Comparison of ENCODE assay signal across 9 cellular contexts in genomic region chr20:47493954-47494293, GRCh38. TPM values are rescaled to one million over a fixed set of nuclear protein-coding genes. Genes with fewer than 3 reads are reported as not detected.
A peak's percentile ranks its signal among the peaks of the same experiment; 100 is the strongest.
DNase-seq lines count a peak whose midpoint lies in the region; ATAC-seq and TF ChIP-seq lines count a peak whose summit lies in the region.
"Had no signal": no experiment of that assay in that cellular context is flagged by ENCODE, and none has a peak within 500 bp of the region (broad histone marks: within the 10 kb centered on the region; RNA-seq: fewer than 3 reads in every experiment).

No MANE protein-coding gene starts in this region.

- H3K9me3 Mint-ChIP-seq in Caco-2 (ENCODE audit: unreplicated experiment), result no peaks in the 10 kb centered on the region
- H3K9me3 Mint-ChIP-seq: dendritic cell treated with granulocyte-macrophage colony-stimulating factor and Interleukin-4, amounts not matched to agents 40 ng/mL and 50 ng/mL, for 4 days had no signal

- CTCF ChIA-PET in Caco-2 (lab: Charles Lee), result interaction anchor here (0.6 to 2.1 kb wide), 10 partner anchors 8 to 127 kb away, joined by 3 to 27 read pairs (median 5); partner anchors contain the start of gene NCOA3

- H2AFZ ChIP-seq in parathyroid adenoma, result peak overlapping the region; percentile 63

- H3K9me3 ChIP-seq in Caco-2, result no peaks in the 10 kb centered on the region
- no peaks in the 10 kb centered on the region for H3K9me3 ChIP-seq in breast epithelium
- H3K9me3 ChIP-seq in parathyroid adenoma (ENCODE audit: control insufficient read depth, low read length), result no peaks in the 10 kb centered on the region

- H3K79me2 ChIP-seq in parathyroid adenoma, result no peaks in the 10 kb centered on the region

- H3K36me3 ChIP-seq in Caco-2 (ENCODE audit: control insufficient read depth, insufficient read depth, low read length), result no peaks in the 10 kb centered on the region
- no peaks in the 10 kb centered on the region for H3K36me3 ChIP-seq in breast epithelium
- H3K36me3 ChIP-seq in parathyroid adenoma (ENCODE audit: control insufficient read depth, insufficient read depth, low read length), result no peaks in the 10 kb centered on the region

- DNase-seq in Caco-2 (peak; percentile 68 to 85), LNCaP clone FGC (ENCODE audit: low read depth) (no peak), breast epithelium (ENCODE audit: low spot score in 2 of 2) (no peak), posterior cingulate gyrus (no peak)

- H3K4me3 Mint-ChIP-seq in Caco-2 (ENCODE audit: unreplicated experiment), result peak overlapping the region; percentile 54
- H3K4me3 Mint-ChIP-seq: dendritic cell treated with granulocyte-macrophage colony-stimulating factor and Interleukin-4, amounts not matched to agents 40 ng/mL and 50 ng/mL, for 4 days had no signal

- H3K4me3 ChIP-seq in Caco-2 (ENCODE audit: low read depth, low read length) (no peak overlapping the region), LNCaP clone FGC (ENCODE audit: low read depth, low read length) (peak overlapping the region; percentile 12; the same call in 1 of the 2 replicates), breast epithelium (peak overlapping the region in 1 of 3 donors; percentile 1), parathyroid adenoma (ENCODE audit: low read depth, low read length) (no peak overlapping the region)

- no peak for TF ChIP-seq POLR2A in breast epithelium (IDR thresholded peaks at IDR 0.05)

- H3K27me3 Mint-ChIP-seq in Caco-2 (ENCODE audit: insufficient read depth, unreplicated experiment), result no peaks in the 10 kb centered on the region
- H3K27me3 Mint-ChIP-seq: dendritic cell treated with granulocyte-macrophage colony-stimulating factor and Interleukin-4, amounts not matched to agents 40 ng/mL and 50 ng/mL, for 4 days had no signal

- peaks cover 5% of the 10 kb centered on the region for H3K36me3 Mint-ChIP-seq in Caco-2 (ENCODE audit: insufficient read depth, unreplicated experiment)

- H3K4me2 ChIP-seq in parathyroid adenoma (ENCODE audit: low read length), result peak overlapping the region; percentile 62

- no peak for TF ChIP-seq CTCF in Caco-2 (IDR thresholded peaks at IDR 0.05; ENCODE audit: insufficient read depth in 1 of 2, low read depth in 1 of 2, low read length in 1 of 2, severe bottlenecking in 1 of 2, unreplicated experiment in 1 of 2)
- no peak for TF ChIP-seq CTCF in LNCaP clone FGC (IDR thresholded peaks at IDR 0.05; ENCODE audit: control insufficient read depth, extremely low read depth, insufficient read depth)
- TF ChIP-seq CTCF in breast epithelium (IDR thresholded peaks at IDR 0.05), result no peak
- no peak for TF ChIP-seq CTCF in parathyroid adenoma (IDR thresholded peaks at IDR 0.05)

- H3K27me3 ChIP-seq in Caco-2 (replicated peaks; ENCODE audit: control insufficient read depth, insufficient read depth, low read length) (no peaks in the 10 kb centered on the region), breast epithelium (no peaks in the 10 kb centered on the region), parathyroid adenoma (ENCODE audit: control insufficient read depth, insufficient read depth, low read length) (no peaks in the 10 kb centered on the region)

- peaks cover 23% of the 10 kb centered on the region for H3K4me1 ChIP-seq in Caco-2
- H3K4me1 ChIP-seq in breast epithelium, result peaks cover 0 to 11% of the 10 kb centered on the region in 2 donors
- peaks cover 9% of the 10 kb centered on the region for H3K4me1 ChIP-seq in parathyroid adenoma

- BruUV-seq in Caco-2 (replicated peaks; lab: Mats Ljungman, UMichigan), result no TSS peak

- H3K4me1 Mint-ChIP-seq in Caco-2 (ENCODE audit: low read depth, unreplicated experiment), result peaks cover 28% of the 10 kb centered on the region

- POLR2A ChIA-PET in Caco-2 (lab: Charles Lee), result interaction anchor here (1.0 to 1.7 kb wide), 5 partner anchors 8 to 121 kb away, joined by 3 to 73 read pairs (median 7); partner anchors contain the start of gene NCOA3

- peak overlapping the region; percentile 58 to 71 for H3K27ac ChIP-seq in breast epithelium
- peak overlapping the region; percentile 65 for H3K27ac ChIP-seq in parathyroid adenoma

- H3K9ac ChIP-seq in parathyroid adenoma, result no peak overlapping the region

- intact Hi-C loops in Caco-2 (cut with micrococcal nuclease; ENCODE audit: unreplicated experiment) (loop anchor here (1.0 kb wide), 3 partner anchors 7 to 53 kb away; partner anchors contain the start of gene NCOA3), breast epithelium (cut with DNase I; ENCODE audit: low total_unique reads) (no loop called here), posterior cingulate gyrus (cut with DNase I) (no loop called here)

- ATAC-seq in GM18519 (IDR thresholded peaks at IDR 0.05; ENCODE audit: low FRiP score, unreplicated experiment) (no peak), HG03457 (IDR thresholded peaks at IDR 0.05; ENCODE audit: unreplicated experiment) (no peak), GM19023 (IDR thresholded peaks at IDR 0.05; ENCODE audit: unreplicated experiment) (no peak)

- H3K27ac Mint-ChIP-seq in Caco-2 (ENCODE audit: unreplicated experiment), result peak overlapping the region; percentile 48

RNA-seq across cellular contexts. Expression of gene NCOA3, which starts 7.8 kb away (rescaled TPM):
- total RNA-seq in Caco-2 (2022) (96.7 and 97.3 TPM in 2 replicates), breast epithelium (10 to 100 TPM; 40.6 to 57.1 (median 45.1) TPM)

Comparison
In these comparisons a context has a peak if more than half of its experiments do, and no peak if none do; other contexts are left out.
1. DNase-seq: peak in Caco-2 (2 of 2); none in LNCaP clone FGC (single experiment), breast epithelium (0 of 2) and posterior cingulate gyrus (0 of 10).